ENCODE assay signal across 16 cellular contexts in genomic region chr2:138356178-138356577, GRCh38.
A peak's percentile ranks its signal among the peaks of the same experiment; 100 is the strongest.
DNase-seq lines count a peak whose midpoint lies in the region; ATAC-seq, FAIRE-seq and TF ChIP-seq lines count a peak whose summit lies in the region.
"Had no signal": no experiment of that assay in that cellular context is flagged by ENCODE, and none has a peak within 500 bp of the region (broad histone marks: within the 10 kb centered on the region; RNA-seq: fewer than 3 reads in every experiment).

No MANE protein-coding gene starts in this region.

- no peak overlapping the region for H3K9ac ChIP-seq in endothelial cell of umbilical vein (replicated peaks; ENCODE audit: extremely low read depth, insufficient read depth, low read length)

- H4K20me1 ChIP-seq in endothelial cell of umbilical vein (replicated peaks; ENCODE audit: control insufficient read depth, extremely low read depth, insufficient read depth, low read length), result no peaks in the 10 kb centered on the region

- H3K4me3 ChIP-seq in endothelial cell of umbilical vein (replicated peaks in 1 of 3; ENCODE audit: insufficient read depth in 1 of 3, low read depth in 1 of 3, low read length in 3 of 3), result no peak overlapping the region

- H3K9me3 ChIP-seq in endothelial cell of umbilical vein (replicated peaks; ENCODE audit: control insufficient read depth, insufficient read depth, low read length), result no peaks in the 10 kb centered on the region

- no peak overlapping the region for H2AFZ ChIP-seq in endothelial cell of umbilical vein (ENCODE audit: low read depth, low read length)

- intact Hi-C loops in endothelial cell of umbilical vein (cut with micrococcal nuclease), result no loop called here

- H3K27me3 ChIP-seq in endothelial cell of umbilical vein (ENCODE audit: control insufficient read depth in 2 of 2, insufficient read depth in 2 of 2, low read length in 2 of 2), result no peaks in the 10 kb centered on the region

- no peak overlapping the region for H3K4me2 ChIP-seq in endothelial cell of umbilical vein (ENCODE audit: insufficient read depth, low read length)

- no peaks in the 10 kb centered on the region for H3K79me2 ChIP-seq in endothelial cell of umbilical vein (ENCODE audit: control insufficient read depth, insufficient read depth, low read length)

- no peaks in the 10 kb centered on the region for H3K9me3 Mint-ChIP-seq in T-helper 2 cell treated with Interferon-gamma antibody and Interleukin-4, amounts not matched to agents 5 μg/mL and 100 μg/mL, for 36 hours
- H3K9me3 Mint-ChIP-seq: activated naive CD8-positive, alpha-beta T cell treated with anti-CD3 and anti-CD28 coated beads, Interleukin-2, amount 10 ng/mL, durations not matched to agents 7 days and 5 days; IgD-negative memory B cell had no signal

- H3K4me1 ChIP-seq in endothelial cell of umbilical vein (ENCODE audit: control insufficient read depth, extremely low read depth, insufficient read depth, low read length), result no peaks in the 10 kb centered on the region

- no peak overlapping the region for H3K27ac Mint-ChIP-seq in T-helper 2 cell treated with Interferon-gamma antibody and Interleukin-4, amounts not matched to agents 5 μg/mL and 100 μg/mL, for 36 hours
- H3K27ac Mint-ChIP-seq: activated naive CD8-positive, alpha-beta T cell treated with anti-CD3 and anti-CD28 coated beads, Interleukin-2, amount 10 ng/mL, durations not matched to agents 7 days and 5 days; CD4-positive, alpha-beta memory T cell; effector memory CD8-positive, alpha-beta T cell; IgD-negative memory B cell; T-helper 17 cell had no signal

- peak; percentile 72 for ATAC-seq in omental fat pad (ENCODE audit: low FRiP score)
- ATAC-seq in GM19467 (IDR thresholded peaks at IDR 0.05; ENCODE audit: unreplicated experiment), result no peak
- ATAC-seq: effector memory CD8-positive, alpha-beta T cell; T-helper 17 cell had no signal

- BruUV-seq in endothelial cell of umbilical vein (replicated peaks; lab: Mats Ljungman, UMichigan), result no TSS peak

- H3K36me3 ChIP-seq in endothelial cell of umbilical vein (ENCODE audit: control insufficient read depth in 2 of 2, extremely low read depth in 1 of 2, insufficient read depth in 2 of 2, low read length in 2 of 2), result no peaks in the 10 kb centered on the region

- no peak overlapping the region for H3K27ac ChIP-seq in endothelial cell of umbilical vein (ENCODE audit: insufficient read depth, low read depth, low read length)

- no peaks in the 10 kb centered on the region for H3K4me1 Mint-ChIP-seq in T-helper 2 cell treated with Interferon-gamma antibody and Interleukin-4, amounts not matched to agents 5 μg/mL and 100 μg/mL, for 36 hours (ENCODE audit: low read depth)
- H3K4me1 Mint-ChIP-seq: activated naive CD8-positive, alpha-beta T cell treated with anti-CD3 and anti-CD28 coated beads, Interleukin-2, amount 10 ng/mL, durations not matched to agents 7 days and 5 days; CD4-positive, alpha-beta memory T cell; IgD-negative memory B cell; T-helper 17 cell had no signal

- no peaks in the 10 kb centered on the region for H3K36me3 Mint-ChIP-seq in T-helper 2 cell treated with Interferon-gamma antibody and Interleukin-4, amounts not matched to agents 5 μg/mL and 100 μg/mL, for 36 hours (ENCODE audit: low read depth)
- H3K36me3 Mint-ChIP-seq: activated naive CD8-positive, alpha-beta T cell treated with anti-CD3 and anti-CD28 coated beads, Interleukin-2, amount 10 ng/mL, durations not matched to agents 7 days and 5 days; CD4-positive, alpha-beta memory T cell had no signal

- dilution Hi-C loops in endothelial cell of umbilical vein (cut with MboI; ENCODE audit: extremely low pct_ligation_motif_present, low sequenced_read_pairs), result no loop called here

- no peaks in the 10 kb centered on the region for H3K27me3 Mint-ChIP-seq in T-helper 2 cell treated with Interferon-gamma antibody and Interleukin-4, amounts not matched to agents 5 μg/mL and 100 μg/mL, for 36 hours (ENCODE audit: low read depth)
- H3K27me3 Mint-ChIP-seq: activated naive CD8-positive, alpha-beta T cell treated with anti-CD3 and anti-CD28 coated beads, Interleukin-2, amount 10 ng/mL, durations not matched to agents 7 days and 5 days; effector memory CD8-positive, alpha-beta T cell; IgD-negative memory B cell; T-helper 17 cell had no signal

- TF ChIP-seq CTCF in endothelial cell of umbilical vein (IDR thresholded peaks at IDR 0.05; ENCODE audit: extremely low read depth in 1 of 2, insufficient read depth in 1 of 2, low read depth in 1 of 2, low read length in 2 of 2) (no peak), omental fat pad (IDR thresholded peaks at IDR 0.05) (no peak)

- no peak for FAIRE-seq in endothelial cell of umbilical vein (lab: Jason Lieb, UNC)
- FAIRE-seq: H1 had no signal

- no peak for TF ChIP-seq POLR2A in endothelial cell of umbilical vein (IDR thresholded peaks at IDR 0.05; ENCODE audit: low read depth, low read length)

- DNase-seq in EL, result peak; percentile 16
- peak; percentile 52 for DNase-seq in NCI-H2227 treated with DMSO at 0.1 percent for 48 hours (lab: John Stamatoyannopoulos, UW)
- peak; percentile 22 for DNase-seq in endothelial cell of umbilical vein (ENCODE audit: low read depth, low spot score)
- no peak for DNase-seq in omental fat pad (ENCODE audit: low spot score)
- DNase-seq in NAMALWA (ENCODE audit: low spot score), result no peak
- no peak for DNase-seq in nucleus accumbens (lab: John Stamatoyannopoulos, UW)
- no peak for DNase-seq in T-helper 2 cell treated with Interferon-gamma antibody and Interleukin-4, amounts not matched to agents 5 μg/mL and 100 μg/mL, for 36 hours (ENCODE audit: low spot score)
- DNase-seq: activated naive CD8-positive, alpha-beta T cell treated with anti-CD3 and anti-CD28 coated beads, Interleukin-2, amount 10 ng/mL, durations not matched to agents 7 days and 5 days; CD4-positive, alpha-beta memory T cell; effector memory CD8-positive, alpha-beta T cell; NCI-H2081 treated with DMSO at 0.1 percent for 48 hours; stimulated activated CD8-positive, alpha-beta memory T cell treated with anti-CD3 and anti-CD28 coated beads, Interleukin-4, amount 100 ng/mL, for 48 hours; T-helper 17 cell had no signal

- POLR2A ChIA-PET in endothelial cell of umbilical vein (lab: Charles Lee), result no interaction called here

- no peaks in the 10 kb centered on the region for H3K9me1 ChIP-seq in endothelial cell of umbilical vein (replicated peaks; ENCODE audit: control insufficient read depth, extremely low read depth, insufficient read depth, low read length)

- CTCF ChIA-PET in endothelial cell of umbilical vein (lab: Charles Lee), result interaction anchor here (1.0 kb wide), 1 partner anchor 12 kb away, joined by 3 read pairs; no protein-coding TSS in a partner anchor

- H3K4me3 Mint-ChIP-seq in T-helper 2 cell treated with Interferon-gamma antibody and Interleukin-4, amounts not matched to agents 5 μg/mL and 100 μg/mL, for 36 hours, result no peak overlapping the region
- H3K4me3 Mint-ChIP-seq: activated naive CD8-positive, alpha-beta T cell treated with anti-CD3 and anti-CD28 coated beads, Interleukin-2, amount 10 ng/mL, durations not matched to agents 7 days and 5 days; CD4-positive, alpha-beta memory T cell; effector memory CD8-positive, alpha-beta T cell; IgD-negative memory B cell; T-helper 17 cell had no signal

TF ChIP-seq in endothelial cell of umbilical vein, 7 proteins besides CTCF, POLR2A, EP300 and RAD21:
- no peak for TF ChIP-seq MAX (IDR thresholded peaks at IDR 0.05; ENCODE audit: insufficient read depth, insufficient read length)
- no peak for TF ChIP-seq POLR2AphosphoS5 (IDR thresholded peaks at IDR 0.05; ENCODE audit: insufficient read depth, low read depth, low read length)
- TF ChIP-seq JUN (IDR thresholded peaks at IDR 0.05; ENCODE audit: borderline replicate concordance, insufficient read depth, insufficient read length, low read depth), result no peak
- TF ChIP-seq MYC (IDR thresholded peaks at IDR 0.05; ENCODE audit: low read depth, low read length), result no peak
- no peak for TF ChIP-seq GATA2 (IDR thresholded peaks at IDR 0.05; ENCODE audit: insufficient read depth, insufficient read length, low read depth, low read length)
- TF ChIP-seq FOS (IDR thresholded peaks at IDR 0.05; ENCODE audit: borderline replicate concordance, insufficient read depth, low read length), result no peak
- no peak for TF ChIP-seq EZH2 (IDR thresholded peaks at IDR 0.05; ENCODE audit: borderline replicate concordance, low read depth, low read length, severe bottlenecking)

Comparison
In these comparisons a context has a peak if more than half of its experiments do, and no peak if none do; other contexts are left out.
1. DNase-seq: peak in EL (single experiment), NCI-H2227 treated with DMSO at 0.1 percent for 48 hours (single experiment) and endothelial cell of umbilical vein (single experiment); none in omental fat pad (single experiment), NAMALWA (single experiment), nucleus accumbens (0 of 56) and T-helper 2 cell treated with Interferon-gamma antibody and Interleukin-4, amounts not matched to agents 5 μg/mL and 100 μg/mL, for 36 hours (single experiment).